In the genomic region with DNA sequence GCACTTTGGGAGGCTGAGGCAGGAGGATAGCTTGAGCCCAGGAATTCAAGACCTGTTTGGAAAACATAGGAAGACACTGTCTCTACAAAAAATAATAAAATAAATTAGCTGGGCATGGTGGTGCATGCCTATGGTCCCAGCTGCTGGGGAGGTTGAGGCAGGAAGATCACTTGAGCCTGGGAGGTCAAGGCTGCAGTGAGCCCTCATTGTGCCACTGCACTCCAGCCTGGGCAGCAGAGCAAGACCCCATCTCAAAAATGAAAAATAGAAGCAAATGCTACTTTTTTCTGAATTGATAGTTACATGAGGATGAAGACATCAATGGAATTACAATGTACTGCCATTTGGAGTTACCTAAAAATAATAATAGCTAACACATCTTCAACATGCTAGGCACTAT, we compare ENCODE assay signal across 27 cellular contexts.
"Had no signal": no experiment of that assay in that cellular context is flagged by ENCODE, and none has a peak within 500 bp of the region (broad histone marks: within the 10 kb centered on the region; RNA-seq: fewer than 3 reads in every experiment).

No MANE protein-coding gene starts in this region.

- H3K4me3 ChIP-seq: left lung, lower lobe of right lung, ovary, right atrium auricular region, skin epidermis, stomach, testis, thyroid gland, upper lobe of right lung had no signal

- DNase-seq: hippocampal formation; kidney glomerular epithelial cell; left colon; left lung; lower lobe of right lung; mammary epithelial cell; mesendoderm; naive thymus-derived CD4-positive, alpha-beta T cell; ovary; stimulated activated CD4-positive, alpha-beta T cell treated with anti-CD3 and anti-CD28 coated beads, Interleukin-12 subunit alpha, Interleukin-12 subunit beta, amount 100 ng/mL, for 4 hours; stimulated activated CD4-positive, alpha-beta T cell treated with anti-CD3 and anti-CD28 coated beads, Interleukin-15, amount 100 ng/mL, for 24 hours; stimulated activated CD4-positive, alpha-beta T cell treated with anti-CD3 and anti-CD28 coated beads, Interleukin-2, amount 100 ng/mL, for 24 hours; stimulated activated CD4-positive, alpha-beta T cell treated with anti-CD3 and anti-CD28 coated beads, Interleukin-4, amount 100 ng/mL, for 1 hour; stimulated activated naive CD8-positive, alpha-beta T cell treated with anti-CD3 and anti-CD28 coated beads, Interleukin-15, Interleukin-2, amounts not matched to agents 100 U/mL and 50 U/mL, for 24 hours; stomach; testis; thyroid gland; trophoblast cell; upper lobe of right lung had no signal

- H3K9me3 ChIP-seq: testis, thyroid gland, upper lobe of right lung had no signal

- FAIRE-seq: keratinocyte, urothelium cell line had no signal

- H3K4me1 ChIP-seq: lower lobe of right lung, right atrium auricular region, stomach, testis, thyroid gland, upper lobe of right lung had no signal

- H3K27ac Mint-ChIP-seq: mesothelial cell of epicardium; natural killer cell treated with Interleukin-12 subunit alpha and Interleukin-12 subunit beta and Interleukin-15 and Interleukin-18, amount 100 ng/mL, for 72 hours; progenitor cell of endocrine pancreas had no signal

- H3K4me3 Mint-ChIP-seq: mesothelial cell of epicardium; naive thymus-derived CD4-positive, alpha-beta T cell; natural killer cell treated with Interleukin-12 subunit alpha and Interleukin-12 subunit beta and Interleukin-15 and Interleukin-18, amount 100 ng/mL, for 72 hours had no signal

- H3K27ac ChIP-seq: left lung, lower lobe of right lung, ovary, right atrium auricular region, skin epidermis, stomach, testis, thyroid gland, upper lobe of right lung had no signal

- H3K27me3 ChIP-seq: left lung, ovary, right atrium auricular region, stomach, testis, thyroid gland, upper lobe of right lung had no signal

- H3K4me1 Mint-ChIP-seq: mesothelial cell of epicardium had no signal

- ATAC-seq: left colon; left lung; lower lobe of right lung; naive thymus-derived CD4-positive, alpha-beta T cell; natural killer cell treated with Interleukin-12 subunit alpha and Interleukin-12 subunit beta and Interleukin-15 and Interleukin-18, amount 100 ng/mL, for 72 hours; sciatic nerve; stimulated activated naive CD8-positive, alpha-beta T cell treated with anti-CD3 and anti-CD28 coated beads, Interleukin-15, Interleukin-2, amounts not matched to agents 100 U/mL and 50 U/mL, for 24 hours; upper lobe of right lung had no signal

- H3K27me3 Mint-ChIP-seq: naive thymus-derived CD4-positive, alpha-beta T cell; natural killer cell treated with Interleukin-12 subunit alpha and Interleukin-12 subunit beta and Interleukin-15 and Interleukin-18, amount 100 ng/mL, for 72 hours; progenitor cell of endocrine pancreas had no signal

- H3K9me3 Mint-ChIP-seq: natural killer cell treated with Interleukin-12 subunit alpha and Interleukin-12 subunit beta and Interleukin-15 and Interleukin-18, amount 100 ng/mL, for 72 hours had no signal

- H3K36me3 ChIP-seq: ovary had no signal
